In the genomic region with DNA sequence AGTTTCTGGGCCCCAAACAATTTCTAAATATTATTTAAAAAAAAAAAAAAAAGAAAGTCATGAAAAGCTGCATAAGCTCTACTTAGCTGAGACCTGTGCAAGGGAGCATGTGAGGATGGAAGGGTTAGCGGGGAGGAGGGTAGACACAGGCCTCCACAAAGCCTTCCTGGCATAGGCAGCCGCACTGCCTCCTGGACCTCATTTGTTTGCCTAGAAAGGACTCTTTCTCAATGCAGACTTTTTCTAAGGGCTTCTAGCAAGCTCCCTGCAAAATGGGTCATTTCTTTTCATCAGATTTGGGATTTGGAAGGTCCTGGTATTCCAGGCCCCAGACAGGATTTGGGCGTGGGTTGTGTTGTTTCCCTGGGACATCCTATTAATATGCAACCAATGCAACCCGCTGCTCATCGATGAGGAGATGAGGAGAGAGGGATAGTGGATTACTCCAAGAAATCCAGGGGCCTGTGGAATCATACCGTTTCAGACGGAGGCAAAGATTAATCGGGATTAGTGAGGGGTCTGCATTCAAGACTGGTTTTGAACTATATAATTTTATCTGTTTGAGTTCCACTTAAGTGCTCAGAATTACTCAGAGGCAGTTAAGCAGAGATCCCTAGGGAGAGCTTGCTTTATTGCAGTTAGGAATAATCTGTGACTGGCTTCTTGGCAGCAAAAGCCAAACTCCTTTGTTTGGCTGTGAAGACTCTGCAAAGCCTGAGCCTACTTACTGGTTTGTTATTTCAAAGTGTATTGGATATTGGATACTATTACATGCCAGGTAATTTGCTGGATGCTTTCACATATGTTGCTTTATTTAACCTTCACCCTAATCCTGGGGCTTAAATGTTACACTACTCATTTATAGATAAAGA, we compare ENCODE assay signal across 2 cellular contexts.
TF ChIP-seq lines count a peak whose summit lies in the region.

No MANE protein-coding gene starts in this region.

TF ChIP-seq in HEK293, 187 proteins besides CTCF, POLR2A, EP300 and RAD21 (continues in another document):
- TF ChIP-seq, protein P1, sequence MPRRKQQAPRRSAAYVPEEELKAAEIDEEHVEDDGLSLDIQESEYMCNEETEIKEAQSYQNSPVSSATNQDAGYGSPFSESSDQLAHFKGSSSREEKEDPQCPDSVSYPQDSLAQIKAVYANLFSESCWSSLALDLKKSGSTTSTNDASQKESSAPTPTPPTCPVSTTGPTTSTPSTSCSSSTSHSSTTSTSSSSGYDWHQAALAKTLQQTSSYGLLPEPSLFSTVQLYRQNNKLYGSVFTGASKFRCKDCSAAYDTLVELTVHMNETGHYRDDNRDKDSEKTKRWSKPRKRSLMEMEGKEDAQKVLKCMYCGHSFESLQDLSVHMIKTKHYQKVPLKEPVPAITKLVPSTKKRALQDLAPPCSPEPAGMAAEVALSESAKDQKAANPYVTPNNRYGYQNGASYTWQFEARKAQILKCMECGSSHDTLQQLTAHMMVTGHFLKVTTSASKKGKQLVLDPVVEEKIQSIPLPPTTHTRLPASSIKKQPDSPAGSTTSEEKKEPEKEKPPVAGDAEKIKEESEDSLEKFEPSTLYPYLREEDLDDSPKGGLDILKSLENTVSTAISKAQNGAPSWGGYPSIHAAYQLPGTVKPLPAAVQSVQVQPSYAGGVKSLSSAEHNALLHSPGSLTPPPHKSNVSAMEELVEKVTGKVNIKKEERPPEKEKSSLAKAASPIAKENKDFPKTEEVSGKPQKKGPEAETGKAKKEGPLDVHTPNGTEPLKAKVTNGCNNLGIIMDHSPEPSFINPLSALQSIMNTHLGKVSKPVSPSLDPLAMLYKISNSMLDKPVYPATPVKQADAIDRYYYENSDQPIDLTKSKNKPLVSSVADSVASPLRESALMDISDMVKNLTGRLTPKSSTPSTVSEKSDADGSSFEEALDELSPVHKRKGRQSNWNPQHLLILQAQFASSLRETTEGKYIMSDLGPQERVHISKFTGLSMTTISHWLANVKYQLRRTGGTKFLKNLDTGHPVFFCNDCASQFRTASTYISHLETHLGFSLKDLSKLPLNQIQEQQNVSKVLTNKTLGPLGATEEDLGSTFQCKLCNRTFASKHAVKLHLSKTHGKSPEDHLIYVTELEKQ (tag by site-specific recombination; IDR thresholded peaks at IDR 0.05; ENCODE audit: borderline replicate concordance): peak; percentile 14; the same call in 1 of the 2 replicates
- TF ChIP-seq ZNF391 (tag by site-specific recombination; IDR thresholded peaks at IDR 0.05; ENCODE audit: borderline replicate concordance, low read depth) (no peak), ZNF510 (tag by site-specific recombination; IDR thresholded peaks at IDR 0.05; ENCODE audit: insufficient replicate concordance) (no peak), OVOL3 (tag by site-specific recombination; IDR thresholded peaks at IDR 0.05) (0 out of 2 replicates have a peak, but pooled peaks have one; percentile 66), OSR2 (tag by site-specific recombination; IDR thresholded peaks at IDR 0.05) (peak; percentile 90), MYNN (tag by site-specific recombination; IDR thresholded peaks at IDR 0.05; ENCODE audit: borderline replicate concordance) (no peak), SCRT1 (tag by site-specific recombination; IDR thresholded peaks at IDR 0.05; ENCODE audit: borderline replicate concordance) (0 out of 2 replicates have a peak, but pooled peaks have one; percentile 44), ZNF843 (tag by site-specific recombination; IDR thresholded peaks at IDR 0.05) (peak; percentile 88), ZNF629 (tag by site-specific recombination; IDR thresholded peaks at IDR 0.05) (peak; percentile 40), ZXDB (tag by site-specific recombination; IDR thresholded peaks at IDR 0.05) (peak; percentile 50; the same call in 1 of the 2 replicates), ZNF76 (tag by site-specific recombination; IDR thresholded peaks at IDR 0.05; ENCODE audit: borderline replicate concordance, low read depth) (no peak), HOXC10 (CRISPR knock-in tag; IDR thresholded peaks at IDR 0.05) (no peak), ZNF274 (IDR thresholded peaks at IDR 0.05; ENCODE audit: low read length) (no peak), ZNF274 (tag by site-specific recombination; IDR thresholded peaks at IDR 0.05; ENCODE audit: borderline replicate concordance) (no peak), MEIS1 (CRISPR knock-in tag; IDR thresholded peaks at IDR 0.05; ENCODE audit: borderline replicate concordance) (no peak), ZNF830 (tag by site-specific recombination; IDR thresholded peaks at IDR 0.05; ENCODE audit: low read depth) (no peak), ZNF366 (tag by site-specific recombination; conservative IDR thresholded peaks at IDR 0.05) (0 out of 2 replicates have a peak, but pooled peaks have one; percentile 20), ZNF132 (tag by site-specific recombination; IDR thresholded peaks at IDR 0.05; ENCODE audit: borderline replicate concordance) (no peak), ZNF10 (tag by site-specific recombination; IDR thresholded peaks at IDR 0.05) (no peak), ZNF184 (tag by site-specific recombination; IDR thresholded peaks at IDR 0.05) (0 out of 2 replicates have a peak, but pooled peaks have one; percentile 35), SP3 (tag by site-specific recombination; IDR thresholded peaks at IDR 0.05) (no peak)
- TF ChIP-seq, protein P2, sequence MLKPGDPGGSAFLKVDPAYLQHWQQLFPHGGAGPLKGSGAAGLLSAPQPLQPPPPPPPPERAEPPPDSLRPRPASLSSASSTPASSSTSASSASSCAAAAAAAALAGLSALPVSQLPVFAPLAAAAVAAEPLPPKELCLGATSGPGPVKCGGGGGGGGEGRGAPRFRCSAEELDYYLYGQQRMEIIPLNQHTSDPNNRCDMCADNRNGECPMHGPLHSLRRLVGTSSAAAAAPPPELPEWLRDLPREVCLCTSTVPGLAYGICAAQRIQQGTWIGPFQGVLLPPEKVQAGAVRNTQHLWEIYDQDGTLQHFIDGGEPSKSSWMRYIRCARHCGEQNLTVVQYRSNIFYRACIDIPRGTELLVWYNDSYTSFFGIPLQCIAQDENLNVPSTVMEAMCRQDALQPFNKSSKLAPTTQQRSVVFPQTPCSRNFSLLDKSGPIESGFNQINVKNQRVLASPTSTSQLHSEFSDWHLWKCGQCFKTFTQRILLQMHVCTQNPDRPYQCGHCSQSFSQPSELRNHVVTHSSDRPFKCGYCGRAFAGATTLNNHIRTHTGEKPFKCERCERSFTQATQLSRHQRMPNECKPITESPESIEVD (tag by site-specific recombination; IDR thresholded peaks at IDR 0.05): peak; percentile 87
- TF ChIP-seq, protein P3, sequence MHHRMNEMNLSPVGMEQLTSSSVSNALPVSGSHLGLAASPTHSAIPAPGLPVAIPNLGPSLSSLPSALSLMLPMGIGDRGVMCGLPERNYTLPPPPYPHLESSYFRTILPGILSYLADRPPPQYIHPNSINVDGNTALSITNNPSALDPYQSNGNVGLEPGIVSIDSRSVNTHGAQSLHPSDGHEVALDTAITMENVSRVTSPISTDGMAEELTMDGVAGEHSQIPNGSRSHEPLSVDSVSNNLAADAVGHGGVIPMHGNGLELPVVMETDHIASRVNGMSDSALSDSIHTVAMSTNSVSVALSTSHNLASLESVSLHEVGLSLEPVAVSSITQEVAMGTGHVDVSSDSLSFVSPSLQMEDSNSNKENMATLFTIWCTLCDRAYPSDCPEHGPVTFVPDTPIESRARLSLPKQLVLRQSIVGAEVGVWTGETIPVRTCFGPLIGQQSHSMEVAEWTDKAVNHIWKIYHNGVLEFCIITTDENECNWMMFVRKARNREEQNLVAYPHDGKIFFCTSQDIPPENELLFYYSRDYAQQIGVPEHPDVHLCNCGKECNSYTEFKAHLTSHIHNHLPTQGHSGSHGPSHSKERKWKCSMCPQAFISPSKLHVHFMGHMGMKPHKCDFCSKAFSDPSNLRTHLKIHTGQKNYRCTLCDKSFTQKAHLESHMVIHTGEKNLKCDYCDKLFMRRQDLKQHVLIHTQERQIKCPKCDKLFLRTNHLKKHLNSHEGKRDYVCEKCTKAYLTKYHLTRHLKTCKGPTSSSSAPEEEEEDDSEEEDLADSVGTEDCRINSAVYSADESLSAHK (tag by site-specific recombination; IDR thresholded peaks at IDR 0.05): 0 out of 2 replicates have a peak, but pooled peaks have one; percentile 32

TF ChIP-seq in HepG2, 621 proteins besides CTCF, POLR2A, EP300 and RAD21 (continued from another document):
- TF ChIP-seq ATF7 (IDR thresholded peaks at IDR 0.05) (no peak), ATF7 (CRISPR knock-in tag; IDR thresholded peaks at IDR 0.05) (no peak), SMC3 (IDR thresholded peaks at IDR 0.05; ENCODE audit: low read length) (no peak), HNRNPK (IDR thresholded peaks at IDR 0.05; ENCODE audit: low read depth, low read length, poor library complexity, severe bottlenecking) (no peak), ZFX (CRISPR knock-in tag; IDR thresholded peaks at IDR 0.05; ENCODE audit: low read depth) (no peak), MIXL1 (CRISPR knock-in tag; IDR thresholded peaks at IDR 0.05) (no peak), AGO1 (IDR thresholded peaks at IDR 0.05; ENCODE audit: low read depth, low read length, poor library complexity, severe bottlenecking) (no peak), ZNF749 (CRISPR knock-in tag; IDR thresholded peaks at IDR 0.05; ENCODE audit: borderline replicate concordance) (no peak)
- TF ChIP-seq, protein P4, sequence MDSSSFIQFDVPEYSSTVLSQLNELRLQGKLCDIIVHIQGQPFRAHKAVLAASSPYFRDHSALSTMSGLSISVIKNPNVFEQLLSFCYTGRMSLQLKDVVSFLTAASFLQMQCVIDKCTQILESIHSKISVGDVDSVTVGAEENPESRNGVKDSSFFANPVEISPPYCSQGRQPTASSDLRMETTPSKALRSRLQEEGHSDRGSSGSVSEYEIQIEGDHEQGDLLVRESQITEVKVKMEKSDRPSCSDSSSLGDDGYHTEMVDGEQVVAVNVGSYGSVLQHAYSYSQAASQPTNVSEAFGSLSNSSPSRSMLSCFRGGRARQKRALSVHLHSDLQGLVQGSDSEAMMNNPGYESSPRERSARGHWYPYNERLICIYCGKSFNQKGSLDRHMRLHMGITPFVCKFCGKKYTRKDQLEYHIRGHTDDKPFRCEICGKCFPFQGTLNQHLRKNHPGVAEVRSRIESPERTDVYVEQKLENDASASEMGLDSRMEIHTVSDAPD (CRISPR knock-in tag; IDR thresholded peaks at IDR 0.05): no peak
